12 cellular contexts compared by ENCODE assay signal in genomic region chr2:174145827-174146226, GRCh38.
DNase-seq lines count a peak whose midpoint lies in the region; ATAC-seq and TF ChIP-seq lines count a peak whose summit lies in the region.
"Had no signal": no experiment of that assay in that cellular context is flagged by ENCODE, and none has a peak within 500 bp of the region (broad histone marks: within the 10 kb centered on the region; RNA-seq: fewer than 3 reads in every experiment).

No MANE protein-coding gene starts in this region.

- no peaks in the 10 kb centered on the region for H3K27me3 Mint-ChIP-seq in activated T-helper 1 cell treated with anti-CD3 and anti-CD28 coated beads, Interleukin-12 subunit alpha, Interleukin-12 subunit beta, Interleukin-2, Interleukin-4 antibody, amounts not matched to agents 30 ng/mL and 10 ng/mL and 1 ng/mL, durations not matched to agents 14 hours and 24 hours and 36 hours (ENCODE audit: insufficient read depth)
- H3K27me3 Mint-ChIP-seq: CD4-positive, alpha-beta T cell had no signal

- CTCF ChIA-PET in Panc1 (lab: Charles Lee) = no interaction called here

- H3K4me3 Mint-ChIP-seq in activated T-helper 1 cell treated with anti-CD3 and anti-CD28 coated beads, Interleukin-12 subunit alpha, Interleukin-12 subunit beta, Interleukin-2, Interleukin-4 antibody, amounts not matched to agents 30 ng/mL and 10 ng/mL and 1 ng/mL, durations not matched to agents 14 hours and 24 hours and 36 hours = no peak overlapping the region
- H3K4me3 Mint-ChIP-seq: CD4-positive, alpha-beta T cell had no signal

- H3K36me3 Mint-ChIP-seq in activated T-helper 1 cell treated with anti-CD3 and anti-CD28 coated beads, Interleukin-12 subunit alpha, Interleukin-12 subunit beta, Interleukin-2, Interleukin-4 antibody, amounts not matched to agents 30 ng/mL and 10 ng/mL and 1 ng/mL, durations not matched to agents 14 hours and 24 hours and 36 hours (ENCODE audit: low read depth) = peaks cover 5% of the 10 kb centered on the region

- in situ Hi-C loops in Panc1 (cut with HindIII; ENCODE audit: low pct_unique_long_range_greater_than_20kb, low sequenced_read_pairs) = no loop called here

- TF ChIP-seq CTCF in Panc1 (IDR thresholded peaks at IDR 0.05) (peak; percentile 39), psoas muscle (IDR thresholded peaks at IDR 0.05) (no peak)

- WGBS in psoas muscle, 3 donors = 52 to 66% (median 62%) methylated on average over 2 of the region's 2 CpGs

- BruUV-seq in Panc1 (replicated peaks; lab: Mats Ljungman, UMichigan) = no TSS peak

- no peaks in the 10 kb centered on the region for H3K9me3 ChIP-seq in Panc1 (ENCODE audit: control insufficient read depth, insufficient read depth, low read depth, low read length)
- no peaks in the 10 kb centered on the region for H3K9me3 ChIP-seq in psoas muscle
- H3K9me3 ChIP-seq: right lobe of liver had no signal

- intact Hi-C loops in Panc1 (cut with micrococcal nuclease; ENCODE audit: unreplicated experiment) (no loop called here), psoas muscle (cut with DNase I) (no loop called here)
- intact Hi-C loops in activated T-helper 1 cell treated with anti-CD3 and anti-CD28 coated beads, Interleukin-12 subunit alpha, Interleukin-12 subunit beta, Interleukin-2, Interleukin-4 antibody, amounts not matched to agents 30 ng/mL and 10 ng/mL and 1 ng/mL, durations not matched to agents 14 hours and 24 hours and 36 hours (cut with micrococcal nuclease) = no loop called here

- H3K27ac ChIP-seq in Panc1 (ENCODE audit: low read length) (no peak overlapping the region), psoas muscle (no peak overlapping the region)
- H3K27ac ChIP-seq: right lobe of liver had no signal

- no peak overlapping the region for H3K27ac Mint-ChIP-seq in activated T-helper 1 cell treated with anti-CD3 and anti-CD28 coated beads, Interleukin-12 subunit alpha, Interleukin-12 subunit beta, Interleukin-2, Interleukin-4 antibody, amounts not matched to agents 30 ng/mL and 10 ng/mL and 1 ng/mL, durations not matched to agents 14 hours and 24 hours and 36 hours
- H3K27ac Mint-ChIP-seq: CD4-positive, alpha-beta T cell had no signal

- no peaks in the 10 kb centered on the region for H3K9me3 Mint-ChIP-seq in activated T-helper 1 cell treated with anti-CD3 and anti-CD28 coated beads, Interleukin-12 subunit alpha, Interleukin-12 subunit beta, Interleukin-2, Interleukin-4 antibody, amounts not matched to agents 30 ng/mL and 10 ng/mL and 1 ng/mL, durations not matched to agents 14 hours and 24 hours and 36 hours
- H3K9me3 Mint-ChIP-seq: CD4-positive, alpha-beta T cell had no signal

- POLR2A ChIA-PET in Panc1 (lab: Charles Lee) = no interaction called here

- no peaks in the 10 kb centered on the region; the same call in 1 of the 2 replicates for H3K36me3 ChIP-seq in Panc1 (ENCODE audit: control insufficient read depth, insufficient read depth, low read length)
- H3K36me3 ChIP-seq in psoas muscle (ENCODE audit: insufficient read depth in 1 of 2, low read depth in 1 of 2) = no peaks in the 10 kb centered on the region
- H3K36me3 ChIP-seq: right lobe of liver had no signal

- H3K4me1 ChIP-seq in Panc1 (ENCODE audit: control insufficient read depth, insufficient read depth, low read length) (no peaks in the 10 kb centered on the region), psoas muscle (no peaks in the 10 kb centered on the region)
- H3K4me1 ChIP-seq: right lobe of liver had no signal

- H3K4me3 ChIP-seq in Panc1 (ENCODE audit: low read depth in 2 of 2, low read length in 2 of 2) = no peak overlapping the region
- no peak overlapping the region for H3K4me3 ChIP-seq in psoas muscle
- H3K4me3 ChIP-seq: right lobe of liver had no signal

- ATAC-seq in Panc1 (no peak), psoas muscle (no peak)

- DNase-seq in Daoy (ENCODE audit: low read depth) = peak; percentile 16
- peak; percentile 33 for DNase-seq in HCEC 1CT
- DNase-seq in Panc1 (ENCODE audit: low read depth, low spot score) = no peak
- DNase-seq in hepatic stellate cell (ENCODE audit: low spot score) = peak; percentile 4
- DNase-seq in activated T-cell treated with anti-CD3 and anti-CD28 coated beads, Interleukin-2, amount 50 U/mL, for 48 hours = no peak
- DNase-seq in Ammon's horn (ENCODE audit: low spot score) = no peak
- no peak for DNase-seq in psoas muscle
- DNase-seq in activated T-helper 1 cell treated with anti-CD3 and anti-CD28 coated beads, Interleukin-12 subunit alpha, Interleukin-12 subunit beta, Interleukin-2, Interleukin-4 antibody, amounts not matched to agents 30 ng/mL and 10 ng/mL and 1 ng/mL, durations not matched to agents 14 hours and 24 hours and 36 hours (ENCODE audit: low spot score) = no peak
- DNase-seq: CD4-positive, alpha-beta T cell; effector memory CD4-positive, alpha-beta T cell; hypothalamus; right lobe of liver had no signal

- peaks cover 6% of the 10 kb centered on the region for H3K4me1 Mint-ChIP-seq in activated T-helper 1 cell treated with anti-CD3 and anti-CD28 coated beads, Interleukin-12 subunit alpha, Interleukin-12 subunit beta, Interleukin-2, Interleukin-4 antibody, amounts not matched to agents 30 ng/mL and 10 ng/mL and 1 ng/mL, durations not matched to agents 14 hours and 24 hours and 36 hours (ENCODE audit: low read depth)

- H3K27me3 ChIP-seq in Panc1 (ENCODE audit: control insufficient read depth, insufficient read depth, low read length) (no peaks in the 10 kb centered on the region), psoas muscle (ENCODE audit: insufficient read depth in 3 of 3, low read length in 2 of 3) (no peaks in the 10 kb centered on the region)
- H3K27me3 ChIP-seq: right lobe of liver had no signal

Comparison
In these comparisons a context has a peak if more than half of its experiments do, and no peak if none do; other contexts are left out.
1. DNase-seq: peak in Daoy (single experiment), HCEC 1CT (single experiment) and hepatic stellate cell (single experiment); none in Panc1 (single experiment), activated T-cell treated with anti-CD3 and anti-CD28 coated beads, Interleukin-2, amount 50 U/mL, for 48 hours (0 of 2), Ammon's horn (single experiment), psoas muscle (0 of 2) and activated T-helper 1 cell treated with anti-CD3 and anti-CD28 coated beads, Interleukin-12 subunit alpha, Interleukin-12 subunit beta, Interleukin-2, Interleukin-4 antibody, amounts not matched to agents 30 ng/mL and 10 ng/mL and 1 ng/mL, durations not matched to agents 14 hours and 24 hours and 36 hours (single experiment).